8 cellular contexts compared by ENCODE assay signal in genomic region chr7:50092579-50093411, GRCh38. TPM values are rescaled to one million over a fixed set of nuclear protein-coding genes. Genes with fewer than 3 reads are reported as not detected.
DNase-seq lines count a peak whose midpoint lies in the region; ATAC-seq and TF ChIP-seq lines count a peak whose summit lies in the region.

Gene ZPBP, minus strand, starts transcription at chr7:50093246. Its CDS starts 52 bp downstream, at chr7:50093194.

- 8 to 14% methylated on average over 32 to 51 of the region's 51 CpGs for WGBS in body of pancreas, 2 donors

- H3K4me2 ChIP-seq in MM.1S (ENCODE audit: low read depth, low read length), result peak within 1 kb of the TSS; percentile 67

- H3K27me3 ChIP-seq in MM.1S (replicated peaks; ENCODE audit: insufficient read depth, low read length) (no peaks in the 10 kb centered on the region), body of pancreas (no peaks in the 10 kb centered on the region)

- no peaks in the 10 kb centered on the region for H3K36me3 ChIP-seq in MM.1S (replicated peaks; ENCODE audit: insufficient read depth, low read length)
- H3K36me3 ChIP-seq in body of pancreas (replicated peaks in 1 of 2; ENCODE audit: insufficient read depth in 1 of 2, low read depth in 2 of 2), result no peaks in the 10 kb centered on the region

- H3K27ac ChIP-seq in MM.1S (ENCODE audit: low read length) (no peak within 1 kb of the TSS), body of pancreas (peak within 1 kb of the TSS in 3 of 4 donors; percentile 10 to 47 (median 35))

- no peaks in the 10 kb centered on the region for H3K9me2 ChIP-seq in MM.1S (replicated peaks; ENCODE audit: insufficient read depth, low read length)

- H3K9ac ChIP-seq in MM.1S (ENCODE audit: low read length), result no peak within 1 kb of the TSS

- no peak for TF ChIP-seq POLR2A in body of pancreas (IDR thresholded peaks at IDR 0.05)

- H3K4me3 ChIP-seq in MM.1S (ENCODE audit: low read length), result peak within 1 kb of the TSS; percentile 52
- H3K4me3 ChIP-seq in body of pancreas, result peak within 1 kb of the TSS; percentile 2 to 81

- no peaks in the 10 kb centered on the region for H3F3A ChIP-seq in MM.1S (ENCODE audit: insufficient read depth, low read length)

- H3K79me2 ChIP-seq in MM.1S (ENCODE audit: low read length), result no peaks in the 10 kb centered on the region

- H3K9me3 ChIP-seq in MM.1S (replicated peaks; ENCODE audit: insufficient read depth, low read length) (no peaks in the 10 kb centered on the region), body of pancreas (no peaks in the 10 kb centered on the region)

- TF ChIP-seq CTCF in GM10266 (IDR thresholded peaks at IDR 0.05; ENCODE audit: control insufficient read depth, insufficient read depth, low read depth, missing control alignments), result peak; percentile 76
- TF ChIP-seq CTCF in MM.1S (IDR thresholded peaks at IDR 0.05; ENCODE audit: low read length), result peak; percentile 76
- peak; percentile 54 to 84 (median 75) for TF ChIP-seq CTCF in body of pancreas (IDR thresholded peaks at IDR 0.05)

- ATAC-seq in body of pancreas, result peak; percentile 76

- H2AFZ ChIP-seq in MM.1S (ENCODE audit: low read length), result peak within 1 kb of the TSS; percentile 69

- H3K4me1 ChIP-seq in MM.1S (ENCODE audit: low read length) (no peaks in the 10 kb centered on the region), body of pancreas (peaks cover 10% of the 10 kb centered on the region)

- no peaks in the 10 kb centered on the region for H4K20me1 ChIP-seq in MM.1S (ENCODE audit: insufficient read depth, low read length)

- DNase-seq in GM10266 (ENCODE audit: extremely low spot score) (peak; percentile 68), HCEC 1CT (peak; percentile 8), MM.1S (peak; percentile 57), T-helper 1 cell (peak in 4 of 5 donors; percentile 19 to 62 (median 42)), body of pancreas (peak; percentile 39 to 48 (median 44)), iris pigment epithelial cell (ENCODE audit: low read depth) (peak; percentile 28), HPDE6-E6E7 (ENCODE audit: extremely low spot score) (no peak)
- DNase-seq in stimulated activated CD4-positive, alpha-beta T cell treated with anti-CD3 and anti-CD28 coated beads, Interleukin-15, amount 100 ng/mL, for 24 hours, result peak; percentile 68

- intact Hi-C loops in body of pancreas (cut with DNase I), result loop anchor here (10.0 kb wide), 1 partner anchor 322 kb away; no protein-coding TSS in a partner anchor

RNA-seq across cellular contexts. Expression of gene ZPBP, which starts in this region (rescaled TPM):
- not detected for total RNA-seq in body of pancreas

Comparison
In these comparisons a context has a peak if more than half of its experiments do, and no peak if none do; other contexts are left out.
1. Peak in DNase-seq, ATAC-seq, H3K4me3 ChIP-seq and H3K27ac ChIP-seq in body of pancreas; RNA of the gene not detected or under 1 TPM.